22 cellular contexts compared by ENCODE assay signal in the genomic region with DNA sequence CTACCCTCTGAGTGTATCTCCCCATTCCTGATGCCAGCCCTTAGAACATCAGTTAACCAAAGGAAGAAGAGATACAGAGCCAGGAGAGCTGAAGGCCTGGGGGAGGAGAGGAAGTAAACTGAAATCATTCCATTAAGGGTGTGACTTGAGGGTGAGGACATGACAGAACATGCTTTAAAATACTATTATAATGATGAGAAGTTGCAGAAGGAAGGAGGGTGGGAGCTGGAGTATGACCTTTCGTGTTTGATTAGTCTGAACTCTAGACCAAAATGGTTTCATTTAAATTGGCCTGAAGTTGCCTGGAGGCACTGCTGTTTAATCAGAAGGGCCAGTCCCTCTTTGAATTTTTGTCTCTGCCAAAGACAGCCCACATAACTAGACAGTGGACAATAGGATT. TPM values are rescaled to one million over a fixed set of nuclear protein-coding genes. Genes with fewer than 3 reads are reported as not detected.
A peak's percentile ranks its signal among the peaks of the same experiment; 100 is the strongest.
DNase-seq lines count a peak whose midpoint lies in the region; ATAC-seq, FAIRE-seq and TF ChIP-seq lines count a peak whose summit lies in the region.
"Had no signal": no experiment of that assay in that cellular context is flagged by ENCODE, and none has a peak within 500 bp of the region (broad histone marks: within the 10 kb centered on the region; RNA-seq: fewer than 3 reads in every experiment).

No MANE protein-coding gene starts in this region.

- H3K36me3 Mint-ChIP-seq in activated naive CD4-positive, alpha-beta T cell treated with anti-CD3 and anti-CD28 coated beads, Interleukin-2, amount 50 U/mL, for 72 hours, result peaks cover 6 to 20% of the 10 kb centered on the region in 2 donors
- H3K36me3 Mint-ChIP-seq in naive B cell (no peaks in the 10 kb centered on the region), HFFc6 (ENCODE audit: low read depth) (no peaks in the 10 kb centered on the region; the same call in 1 of the 2 replicates)

- H2AFZ ChIP-seq in GM12878 (ENCODE audit: control insufficient read depth, low read depth, low read length), result no peak overlapping the region
- H2AFZ ChIP-seq: hepatocyte had no signal

- H3K79me2 ChIP-seq in GM12878 (ENCODE audit: control insufficient read depth, insufficient read depth, low read length), result no peaks in the 10 kb centered on the region; the same call in 1 of the 2 replicates
- H3K79me2 ChIP-seq: hepatocyte had no signal

- no peak for ATAC-seq in activated naive CD4-positive, alpha-beta T cell treated with anti-CD3 and anti-CD28 coated beads, Interleukin-2, amount 50 U/mL, for 72 hours
- ATAC-seq in GM12878 (no peak), naive B cell (ENCODE audit: low read depth in 2 of 2) (no peak)
- ATAC-seq: effector memory CD8-positive, alpha-beta T cell; right lobe of liver; stimulated activated effector memory CD8-positive, alpha-beta T cell treated with anti-CD3 and anti-CD28 coated beads, Interleukin-12 subunit alpha, Interleukin-12 subunit beta, amount 100 ng/mL, for 72 hours had no signal

- H3K4me3 Mint-ChIP-seq in naive B cell (no peak overlapping the region), HFFc6 (no peak overlapping the region)
- H3K4me3 Mint-ChIP-seq: activated CD4-positive, alpha-beta T cell treated with anti-CD3 and anti-CD28 coated beads, Interleukin-2, amount 10 ng/mL, durations not matched to agents 24 days and 14 days; effector memory CD8-positive, alpha-beta T cell; stimulated activated effector memory CD8-positive, alpha-beta T cell treated with anti-CD3 and anti-CD28 coated beads, Interleukin-12 subunit alpha, Interleukin-12 subunit beta, amount 100 ng/mL, for 72 hours had no signal

- H3K27ac ChIP-seq in GM12878 (ENCODE audit: control insufficient read depth, insufficient read depth), result no peak overlapping the region
- H3K27ac ChIP-seq: hepatocyte, right lobe of liver had no signal

- TF ChIP-seq CTCF in GM12878 (IDR thresholded peaks at IDR 0.05 in 2 of 3, conservative IDR thresholded peaks at IDR 0.05 in 1 of 3; ENCODE audit: control insufficient read depth in 2 of 3, extremely low read depth in 1 of 3, insufficient read depth in 1 of 3, low read depth in 3 of 3, low read length in 3 of 3) (no peak), HFFc6 (IDR thresholded peaks at IDR 0.05) (no peak)

- H3K36me3 ChIP-seq in GM12878 (ENCODE audit: control insufficient read depth in 2 of 2, insufficient read depth in 2 of 2, low read length in 1 of 2), result no peaks in the 10 kb centered on the region; a peak in 1 of 4 replicates
- H3K36me3 ChIP-seq: right lobe of liver had no signal

- H3K9me3 Mint-ChIP-seq in activated naive CD4-positive, alpha-beta T cell treated with anti-CD3 and anti-CD28 coated beads, Interleukin-2, amount 50 U/mL, for 72 hours, result no peaks in the 10 kb centered on the region
- H3K9me3 Mint-ChIP-seq in naive B cell (peaks cover 0 to under 1% (median 0%) of the 10 kb centered on the region in 7 donors), HFFc6 (no peaks in the 10 kb centered on the region)
- H3K9me3 Mint-ChIP-seq: activated CD4-positive, alpha-beta T cell treated with anti-CD3 and anti-CD28 coated beads, Interleukin-2, amount 10 ng/mL, durations not matched to agents 24 days and 14 days; effector memory CD8-positive, alpha-beta T cell; stimulated activated effector memory CD8-positive, alpha-beta T cell treated with anti-CD3 and anti-CD28 coated beads, Interleukin-12 subunit alpha, Interleukin-12 subunit beta, amount 100 ng/mL, for 72 hours had no signal

- H3K4me3 ChIP-seq in GM12878, result no peak overlapping the region
- H3K4me3 ChIP-seq: hepatocyte, lung, right lobe of liver had no signal

- no peak overlapping the region for H3K9ac ChIP-seq in GM12878 (ENCODE audit: control insufficient read depth, insufficient read depth, low read length)

- SMC1A ChIA-PET in GM12878 (lab: Charles Lee; ENCODE audit: uncharacterized antibody, unreplicated experiment), result interaction anchor here (1.0 to 1.7 kb wide), 5 partner anchors 9 to 41 kb away, joined by 3 to 6 read pairs (median 5); no protein-coding TSS in a partner anchor

- H3K9me3 ChIP-seq in GM12878 (replicated peaks; ENCODE audit: control insufficient read depth, insufficient read depth, low read length), result no peaks in the 10 kb centered on the region
- H3K9me3 ChIP-seq: right lobe of liver had no signal

- POLR2A ChIA-PET in GM12878 (lab: Charles Lee), result interaction anchor here (0.6 to 2.1 kb wide), 6 partner anchors 10 to 453 kb away, joined by 3 to 15 read pairs (median 4); a partner anchor contains a TSS

- peak overlapping the region; percentile 36 to 57 for H3K27ac Mint-ChIP-seq in activated naive CD4-positive, alpha-beta T cell treated with anti-CD3 and anti-CD28 coated beads, Interleukin-2, amount 50 U/mL, for 72 hours
- H3K27ac Mint-ChIP-seq in naive B cell (peak overlapping the region in 4 of 6 donors; percentile 1 to 65 (median 32)), HFFc6 (no peak overlapping the region)
- H3K27ac Mint-ChIP-seq: activated CD4-positive, alpha-beta T cell treated with anti-CD3 and anti-CD28 coated beads, Interleukin-2, amount 10 ng/mL, durations not matched to agents 24 days and 14 days; effector memory CD8-positive, alpha-beta T cell; stimulated activated effector memory CD8-positive, alpha-beta T cell treated with anti-CD3 and anti-CD28 coated beads, Interleukin-12 subunit alpha, Interleukin-12 subunit beta, amount 100 ng/mL, for 72 hours had no signal

- no peaks in the 10 kb centered on the region for H4K20me1 ChIP-seq in GM12878 (ENCODE audit: control insufficient read depth, insufficient read depth)

- no peaks in the 10 kb centered on the region for H3K27me3 ChIP-seq in GM12878 (replicated peaks in 1 of 2; ENCODE audit: control insufficient read depth in 2 of 2, insufficient read depth in 2 of 2, low read length in 1 of 2)
- H3K27me3 ChIP-seq: hepatocyte, right lobe of liver had no signal

- no peak for TF ChIP-seq POLR2A in GM12878 (IDR thresholded peaks at IDR 0.05; ENCODE audit: low read depth, low read length)

- H3K4me2 ChIP-seq in GM12878 (ENCODE audit: control insufficient read depth, insufficient read depth), result no peak overlapping the region
- H3K4me2 ChIP-seq: hepatocyte had no signal

- WGBS in GM12878 (ENCODE audit: insufficient coverage, insufficient replicate concordance, low lambda C conversion rate, missing lambda C conversion rate), result 47% methylated on average over 1 of the region's 1 CpG

- intact Hi-C loops in GM12878 (cut with micrococcal nuclease; ENCODE audit: unreplicated experiment), result no loop called here

- no peaks in the 10 kb centered on the region for H3K4me1 ChIP-seq in GM12878 (ENCODE audit: control insufficient read depth, insufficient read depth, low read length)
- H3K4me1 ChIP-seq: right lobe of liver had no signal

- no TSS peak for BruUV-seq in GM12878 (replicated peaks; lab: Mats Ljungman, UMichigan)

- H3K27me3 Mint-ChIP-seq in naive B cell, result no peaks in the 10 kb centered on the region
- H3K27me3 Mint-ChIP-seq in HFFc6 (ENCODE audit: insufficient read depth), result no peaks in the 10 kb centered on the region; the same call in 1 of the 2 replicates
- H3K27me3 Mint-ChIP-seq: activated CD4-positive, alpha-beta T cell treated with anti-CD3 and anti-CD28 coated beads, Interleukin-2, amount 10 ng/mL, durations not matched to agents 24 days and 14 days; effector memory CD8-positive, alpha-beta T cell had no signal

- CTCF ChIA-PET in GM12878 (lab: Yijun Ruan, JAX), result interaction anchor here (0.7 to 3.3 kb wide), 4 partner anchors 10 to 43 kb away, joined by 3 to 20 read pairs (median 8); a partner anchor contains a TSS

- H3K4me1 Mint-ChIP-seq in naive B cell (peaks cover 19 to 33% (median 29%) of the 10 kb centered on the region in 3 donors), HFFc6 (ENCODE audit: low read depth) (peaks cover 10% of the 10 kb centered on the region)

- no peak for TF ChIP-seq RAD21 in GM12878 (IDR thresholded peaks at IDR 0.05; ENCODE audit: insufficient read depth, low read depth, low read length)

- no peak for DNase-seq in activated naive CD4-positive, alpha-beta T cell treated with anti-CD3 and anti-CD28 coated beads, Interleukin-2, amount 50 U/mL, for 72 hours (ENCODE audit: low spot score in 2 of 2)
- no peak for DNase-seq in activated naive CD4-positive, alpha-beta T cell (lab: John Stamatoyannopoulos, UW)
- DNase-seq in NCI-H69 (lab: John Stamatoyannopoulos, UW) (peak; percentile 92), GM12878 (ENCODE audit: low read depth, low spot score) (no peak), naive B cell (no peak), NCI-H128 (lab: John Stamatoyannopoulos, UW; ENCODE audit: unreplicated experiment) (no peak), HFFc6 (no peak)
- no peak for DNase-seq in effector CD8-positive, alpha-beta T cell (lab: John Stamatoyannopoulos, UW)
- DNase-seq: activated CD4-positive, alpha-beta T cell treated with anti-CD3 and anti-CD28 coated beads, Interleukin-2, amount 10 ng/mL, durations not matched to agents 24 days and 14 days; activated CD8-positive, alpha-beta memory T cell treated with anti-CD3 and anti-CD28 coated beads, Interleukin-2, amount 50 U/mL, for 4 hours; activated gamma-delta T cell treated with Interleukin-2 at 50 U/mL for 16 hours; effector memory CD8-positive, alpha-beta T cell; KG1; NCI-H1092 treated with DMSO at 0.1 percent for 48 hours; NCI-H2171; right lobe of liver; T1000 had no signal

- in situ Hi-C loops in GM12878 (cut with MboI), result no loop called here

- TF ChIP-seq EP300 in GM12878 (IDR thresholded peaks at IDR 0.05; ENCODE audit: borderline replicate concordance in 1 of 2, control insufficient read depth in 1 of 2, low read depth in 2 of 2, low read length in 2 of 2), result no peak

- no peak for FAIRE-seq in GM12878 (lab: Jason Lieb, UNC)
- FAIRE-seq: GM12892, RCC 7860 had no signal

- RAD21 ChIA-PET in GM12878 (lab: Charles Lee; ENCODE audit: unreplicated experiment), result interaction anchor here (1.4 kb wide), 1 partner anchor 43 kb away, joined by 3 read pairs; no protein-coding TSS in a partner anchor

RNA-seq across cellular contexts. Expression of a gene that starts 11.4 kb away (rescaled TPM):
- total RNA-seq in activated naive CD4-positive, alpha-beta T cell treated with anti-CD3 and anti-CD28 coated beads, Interleukin-2, amount 50 U/mL, for 72 hours, result 10 to 100 TPM; 26.0 to 30.3 TPM
- total RNA-seq in GM12878 (2013; cell fraction: nucleolus; rRNA removed), result 101 and 106 TPM in 2 replicates
- total RNA-seq in GM12878 (2014; rRNA removed) (14.1 and 16.1 TPM in 2 replicates), GM12878 (2014; rRNA removed; fragmentation: Illumina TruSeq; extraction: Trizol) (18.7 and 20.8 TPM in 2 replicates), GM12878 (2021) (14.2 and 16.6 TPM in 2 replicates)
- polyA plus RNA-seq in GM12878 (2011; ENCODE audit: low read depth), result 14.5 TPM
- polyA plus RNA-seq in GM12878 (2011; rRNA removed) (84.9 and 137 TPM in 2 replicates), GM12878 (2014; fragmentation: Illumina TruSeq; extraction: Trizol) (25.1 and 34.2 TPM in 2 replicates), GM12878 (2014; fragmentation: Nextera tagmentation; extraction: Ambion mirVana) (10 to 100 TPM in 1 of 2 experiments, 1 to 10 TPM in 1; 4.9 to 10.5 TPM), GM12878 (2014; rRNA removed) (20.8 and 20.9 TPM in 2 replicates), GM12878 (2016; fragmentation: Nextera tagmentation; extraction: Ambion mirVana) (1 to 10 TPM; 7.5 to 9.2 TPM), naive B cell (ENCODE audit: low read depth in 6 of 6) (1 to 10 TPM; 4.7 to 8.1 (median 6.2) TPM)
- 28.7 and 29.9 TPM in 2 replicates for polyA plus RNA-seq in GM12878 (2011; cell fraction: cytosol; rRNA removed)
- polyA plus RNA-seq in GM12878 (2011; cell fraction: nucleus; rRNA removed), result 218 and 262 TPM in 2 replicates
- polyA plus RNA-seq in GM12878 (2012), result 16.1 and 17.6 TPM in 2 replicates
- 41.2 and 41.6 TPM in 2 replicates for polyA minus RNA-seq in GM12878 (2011; rRNA and poly(A)+ RNA removed)
- polyA minus RNA-seq in GM12878 (2011; cell fraction: cytosol; rRNA and poly(A)+ RNA removed), result 12.0 and 16.8 TPM in 2 replicates
- 61.1 and 73.0 TPM in 2 replicates for polyA minus RNA-seq in GM12878 (2011; cell fraction: nucleus; rRNA and poly(A)+ RNA removed)
- total RNA-seq in HFFc6 (2021; fragmentation: NEBNext Ultra II Directional; extraction: Animal tissue kit (Norgen Biotek cat#: 25700)), result 1 to 10 TPM; 1.3 to 2.0 (median 1.8) TPM

Comparison
In these comparisons a context has a peak if more than half of its experiments do, and no peak if none do; other contexts are left out.
1. RNA of a gene that starts 11.4 kb away (total RNA-seq): 26.0 to 30.3 TPM in activated naive CD4-positive, alpha-beta T cell treated with anti-CD3 and anti-CD28 coated beads, Interleukin-2, amount 50 U/mL, for 72 hours and 14.1 to 106 TPM in GM12878; 1.3 to 2.0 TPM in HFFc6; every median in the first group is over 4 times any median in the second.